ENCODE assay signal across 8 cellular contexts in genomic region chr1:168234846-168235547, GRCh38. TPM values are rescaled to one million over a fixed set of nuclear protein-coding genes. Genes with fewer than 3 reads are reported as not detected.
DNase-seq lines count a peak whose midpoint lies in the region; ATAC-seq and TF ChIP-seq lines count a peak whose summit lies in the region.

No MANE protein-coding gene starts in this region.

- POLR2A ChIA-PET in activated CD4-positive, alpha-beta T cell treated with anti-CD3 and anti-CD28 coated beads, Interleukin-2, amount 10 ng/mL, durations not matched to agents 7 days and 5 days (lab: Charles Lee) = interaction anchor here (0.7 to 1.8 kb wide), 2 partner anchors 9 to 87 kb away, joined by 3 to 23 read pairs; partner anchors contain the start of gene SFT2D2

- peak; percentile 86 for ATAC-seq in HG02763 (IDR thresholded peaks at IDR 0.05; ENCODE audit: unreplicated experiment)

- H3K9ac ChIP-seq in fibroblast of lung (ENCODE audit: insufficient read depth, low read length) = no peak overlapping the region

- H4K20me1 ChIP-seq in fibroblast of lung (ENCODE audit: control insufficient read depth, extremely low read depth, insufficient read depth, low read length) = no peaks in the 10 kb centered on the region

- no peak overlapping the region for H2AFZ ChIP-seq in fibroblast of lung (ENCODE audit: low read length)

- H3K36me3 Mint-ChIP-seq in activated CD4-positive, alpha-beta T cell treated with anti-CD3 and anti-CD28 coated beads, Interleukin-2, amount 10 ng/mL, durations not matched to agents 7 days and 5 days (ENCODE audit: low read depth) = peaks cover 79% of the 10 kb centered on the region

- no peaks in the 10 kb centered on the region for H3K27me3 Mint-ChIP-seq in activated CD4-positive, alpha-beta T cell treated with anti-CD3 and anti-CD28 coated beads, Interleukin-2, amount 10 ng/mL, durations not matched to agents 7 days and 5 days

- no peak overlapping the region for H3K27ac ChIP-seq in fibroblast of lung (ENCODE audit: insufficient read depth, low read length)

- no peaks in the 10 kb centered on the region for H3K4me1 ChIP-seq in fibroblast of lung (ENCODE audit: control insufficient read depth, extremely low read depth, insufficient read depth, low read length)

- H3K79me2 ChIP-seq in fibroblast of lung (ENCODE audit: control insufficient read depth, insufficient read depth, low read length) = peaks cover 9% of the 10 kb centered on the region

- peak overlapping the region; percentile 10 for H3K27ac Mint-ChIP-seq in activated CD4-positive, alpha-beta T cell treated with anti-CD3 and anti-CD28 coated beads, Interleukin-2, amount 10 ng/mL, durations not matched to agents 7 days and 5 days

- peak; percentile 64 for DNase-seq in AG08395 (ENCODE audit: low spot score)
- DNase-seq in NCI-H2081 treated with DMSO at 0.1 percent for 48 hours (lab: John Stamatoyannopoulos, UW) = peak; percentile 7
- peak; percentile 60 for DNase-seq in activated CD4-positive, alpha-beta T cell treated with anti-CD3 and anti-CD28 coated beads, Interleukin-2, amount 10 ng/mL, durations not matched to agents 7 days and 5 days
- DNase-seq in fibroblast of lung (ENCODE audit: low read depth in 2 of 2) = peak; percentile 36 to 37
- peak; percentile 59 for DNase-seq in renal cortical epithelial cell (ENCODE audit: low read depth)
- no peak for DNase-seq in NCI-H2171 treated with DMSO at 0.1 percent for 48 hours (lab: John Stamatoyannopoulos, UW)

- CTCF ChIA-PET in activated CD4-positive, alpha-beta T cell treated with anti-CD3 and anti-CD28 coated beads, Interleukin-2, amount 10 ng/mL, durations not matched to agents 7 days and 5 days (lab: Charles Lee) = interaction anchor here (0.6 to 2.9 kb wide), 24 partner anchors 9 to 276 kb away, joined by 3 to 35 read pairs (median 4); partner anchors contain the start of genes SFT2D2 and TBX19

- H3K4me1 Mint-ChIP-seq in activated CD4-positive, alpha-beta T cell treated with anti-CD3 and anti-CD28 coated beads, Interleukin-2, amount 10 ng/mL, durations not matched to agents 7 days and 5 days = peaks cover 56% of the 10 kb centered on the region

- H3K4me2 ChIP-seq in fibroblast of lung (ENCODE audit: extremely low read depth, insufficient read depth, low read length) = no peak overlapping the region

- H3K9me3 ChIP-seq in fibroblast of lung (ENCODE audit: control insufficient read depth, insufficient read depth, low read depth, low read length) = no peaks in the 10 kb centered on the region

- no peaks in the 10 kb centered on the region for H3K27me3 ChIP-seq in fibroblast of lung (ENCODE audit: control insufficient read depth, insufficient read depth, low read length)

- peaks cover 8% of the 10 kb centered on the region for H3K36me3 ChIP-seq in fibroblast of lung (ENCODE audit: control insufficient read depth, insufficient read depth, low read length)

- no peak overlapping the region for H3K4me3 Mint-ChIP-seq in activated CD4-positive, alpha-beta T cell treated with anti-CD3 and anti-CD28 coated beads, Interleukin-2, amount 10 ng/mL, durations not matched to agents 7 days and 5 days

- TF ChIP-seq CTCF in GM12873 (IDR thresholded peaks at IDR 0.05; ENCODE audit: insufficient read depth, low read depth, low read length, missing control alignments) (peak; percentile 80), fibroblast of lung (conservative IDR thresholded peaks at IDR 0.05 in 1 of 2, IDR thresholded peaks at IDR 0.05 in 1 of 2; ENCODE audit: low read depth in 1 of 2, low read length in 2 of 2) (peak; percentile 51 to 74)

- H3K9me3 Mint-ChIP-seq in activated CD4-positive, alpha-beta T cell treated with anti-CD3 and anti-CD28 coated beads, Interleukin-2, amount 10 ng/mL, durations not matched to agents 7 days and 5 days = no peaks in the 10 kb centered on the region

- no peak overlapping the region for H3K4me3 ChIP-seq in fibroblast of lung (replicated peaks in 1 of 4; ENCODE audit: control extremely low read depth in 1 of 4, insufficient read depth in 1 of 4, low read depth in 3 of 4, low read length in 4 of 4)

RNA-seq across cellular contexts. Expression of gene SFT2D2, which starts 9.2 kb away (rescaled TPM):
- total RNA-seq in activated CD4-positive, alpha-beta T cell treated with anti-CD3 and anti-CD28 coated beads, Interleukin-2, amount 10 ng/mL, durations not matched to agents 7 days and 5 days = 10 to 100 TPM; 62.2 to 68.3 TPM
- total RNA-seq in fibroblast of lung = 25.9 and 29.4 TPM in 2 replicates
- polyA plus RNA-seq in fibroblast of lung = 36.2 and 36.4 TPM in 2 replicates
- 8.8 and 9.3 TPM in 2 replicates for polyA plus RNA-seq in fibroblast of lung (2012)
- 42.8 and 47.7 TPM in 2 replicates for polyA minus RNA-seq in fibroblast of lung (ENCODE audit: low replicate concordance)
- total RNA-seq in renal cortical epithelial cell = 59.4 and 64.0 TPM in 2 replicates

RNA-seq across cellular contexts. Expression of gene TBX19, which starts 45.7 kb away (rescaled TPM):
- 1 to 10 TPM; 2.7 to 3.1 TPM for total RNA-seq in activated CD4-positive, alpha-beta T cell treated with anti-CD3 and anti-CD28 coated beads, Interleukin-2, amount 10 ng/mL, durations not matched to agents 7 days and 5 days
- total RNA-seq in fibroblast of lung (0.26 and 1.2 TPM in 2 replicates), renal cortical epithelial cell (0.35 and 0.75 TPM in 2 replicates)
- 0.47 and 0.94 TPM in 2 replicates for polyA plus RNA-seq in fibroblast of lung
- polyA plus RNA-seq in fibroblast of lung (2012) = 0.28 and 0.33 TPM in 2 replicates
- polyA minus RNA-seq in fibroblast of lung (ENCODE audit: low replicate concordance) = 0.27 TPM in 1 of 2 replicates, not detected in the other

RNA-seq across cellular contexts. Expression of gene TIPRL, which starts 56.2 kb away (rescaled TPM):
- 10 to 100 TPM; 44.4 to 50.3 TPM for total RNA-seq in activated CD4-positive, alpha-beta T cell treated with anti-CD3 and anti-CD28 coated beads, Interleukin-2, amount 10 ng/mL, durations not matched to agents 7 days and 5 days
- total RNA-seq in fibroblast of lung (29.0 and 34.7 TPM in 2 replicates), renal cortical epithelial cell (49.7 and 51.1 TPM in 2 replicates)
- 40.9 and 42.9 TPM in 2 replicates for polyA plus RNA-seq in fibroblast of lung
- polyA plus RNA-seq in fibroblast of lung (2012) = 27.8 and 32.4 TPM in 2 replicates
- polyA minus RNA-seq in fibroblast of lung (ENCODE audit: low replicate concordance) = 2.9 and 5.1 TPM in 2 replicates
